In the genomic region with DNA sequence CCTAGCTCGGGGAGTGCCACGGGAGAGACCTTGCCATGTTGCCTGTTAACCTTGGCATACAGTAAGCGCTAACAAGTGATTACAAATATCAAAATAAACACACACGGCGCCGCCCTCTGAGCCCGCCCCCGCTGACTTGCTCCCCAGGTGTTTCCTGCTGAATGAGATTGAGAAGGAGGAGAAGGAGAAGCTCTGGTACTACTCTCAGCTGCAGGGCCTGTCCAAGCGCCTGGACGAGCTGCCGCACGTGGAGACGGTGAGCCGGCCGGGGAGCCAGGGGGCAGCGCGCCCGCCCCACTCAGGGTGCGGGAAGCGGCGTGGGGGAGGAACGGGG, we compare ENCODE assay signal across 13 cellular contexts. TPM values are rescaled to one million over a fixed set of nuclear protein-coding genes. Genes with fewer than 3 reads are reported as not detected.
DNase-seq lines count a peak whose midpoint lies in the region; ATAC-seq and TF ChIP-seq lines count a peak whose summit lies in the region.
"Had no signal": no experiment of that assay in that cellular context is flagged by ENCODE, and none has a peak within 500 bp of the region (broad histone marks: within the 10 kb centered on the region; RNA-seq: fewer than 3 reads in every experiment).

No MANE protein-coding gene starts in this region.

- 0 out of 2 replicates have a peak, but pooled peaks cover 2% of the 10 kb centered on the region for H3K27me3 ChIP-seq in Karpas-422 (ENCODE audit: low read length)

- H3K4me3 Mint-ChIP-seq in T-helper 17 cell, result peak overlapping the region; percentile 61

- no peak overlapping the region for H2AFZ ChIP-seq in Karpas-422 (ENCODE audit: low read length)

- H3K27ac ChIP-seq in Karpas-422 (ENCODE audit: low read length), result no peak overlapping the region
- H3K27ac ChIP-seq: gastroesophageal sphincter, psoas muscle had no signal

- H3K4me1 Mint-ChIP-seq in T-helper 17 cell, result peaks cover 15% of the 10 kb centered on the region

- H3K36me3 ChIP-seq in Karpas-422 (ENCODE audit: insufficient read depth, low read length), result no peaks in the 10 kb centered on the region

- H3K36me3 Mint-ChIP-seq in T-helper 17 cell (ENCODE audit: low read depth), result peaks cover 7% of the 10 kb centered on the region

- H3K9me2 ChIP-seq in Karpas-422 (replicated peaks; ENCODE audit: insufficient read depth, low read length), result no peaks in the 10 kb centered on the region

- ATAC-seq in T-helper 17 cell, result peak; percentile 12
- no peak for ATAC-seq in GM21786 (IDR thresholded peaks at IDR 0.05; ENCODE audit: unreplicated experiment)
- no peak for ATAC-seq in GM21526 (IDR thresholded peaks at IDR 0.05; ENCODE audit: low FRiP score, unreplicated experiment)
- ATAC-seq in SK-N-SH treated with all-trans-retinoic acid at 6 μM for 48 hours, result no peak

- peak; percentile 49 for DNase-seq in COLO668 (lab: John Stamatoyannopoulos, UW; ENCODE audit: unreplicated experiment)
- no peak for DNase-seq in Karpas-422
- no peak for DNase-seq in T-helper 17 cell
- no peak for DNase-seq in DMS79 (lab: John Stamatoyannopoulos, UW)
- DNase-seq: cortex of kidney had no signal

- no peak overlapping the region for H3K4me3 ChIP-seq in Karpas-422 (ENCODE audit: low read length)
- H3K4me3 ChIP-seq in iPS-18c (ENCODE audit: insufficient read depth, low read depth, low read length), result peak overlapping the region; percentile 20; the same call in 1 of the 2 replicates
- H3K4me3 ChIP-seq: gastroesophageal sphincter, psoas muscle had no signal

- no peaks in the 10 kb centered on the region for H3K79me2 ChIP-seq in Karpas-422 (ENCODE audit: low read length)

- H3K9ac ChIP-seq in Karpas-422 (ENCODE audit: low read length), result no peak overlapping the region

- H3K27me3 Mint-ChIP-seq in T-helper 17 cell, result peaks cover 30% of the 10 kb centered on the region

- H3K27ac Mint-ChIP-seq in T-helper 17 cell, result no peak overlapping the region
- H3K27ac Mint-ChIP-seq: activated naive CD4-positive, alpha-beta T cell treated with anti-CD3 and anti-CD28 coated beads, Interleukin-2, amount 50 U/mL, for 72 hours had no signal

- H3K9me3 ChIP-seq in Karpas-422 (ENCODE audit: low read length) (no peaks in the 10 kb centered on the region), T-helper 17 cell (ENCODE audit: control insufficient read depth, low read length, poor library complexity, severe bottlenecking) (no peaks in the 10 kb centered on the region), iPS-18c (ENCODE audit: control insufficient read depth, insufficient read depth, low read length) (peaks cover 2% of the 10 kb centered on the region)
- H3K9me3 ChIP-seq: Caco-2, gastroesophageal sphincter, psoas muscle had no signal

- peaks cover 8% of the 10 kb centered on the region for H3K4me1 ChIP-seq in Karpas-422 (ENCODE audit: low read length)
- H3K4me1 ChIP-seq: Caco-2, psoas muscle had no signal

- H3K4me2 ChIP-seq in Karpas-422 (ENCODE audit: low read depth, low read length, poor library complexity, severe bottlenecking), result peak overlapping the region; percentile 29

- peaks cover 7% of the 10 kb centered on the region; the same call in 1 of the 2 replicates for H4K20me1 ChIP-seq in Karpas-422 (ENCODE audit: insufficient read depth, low read depth, low read length)

TF ChIP-seq in SK-N-SH treated with all-trans-retinoic acid at 6 μM for 48 hours, 23 proteins besides CTCF, POLR2A, EP300 and RAD21:
- TF ChIP-seq, protein P1, sequence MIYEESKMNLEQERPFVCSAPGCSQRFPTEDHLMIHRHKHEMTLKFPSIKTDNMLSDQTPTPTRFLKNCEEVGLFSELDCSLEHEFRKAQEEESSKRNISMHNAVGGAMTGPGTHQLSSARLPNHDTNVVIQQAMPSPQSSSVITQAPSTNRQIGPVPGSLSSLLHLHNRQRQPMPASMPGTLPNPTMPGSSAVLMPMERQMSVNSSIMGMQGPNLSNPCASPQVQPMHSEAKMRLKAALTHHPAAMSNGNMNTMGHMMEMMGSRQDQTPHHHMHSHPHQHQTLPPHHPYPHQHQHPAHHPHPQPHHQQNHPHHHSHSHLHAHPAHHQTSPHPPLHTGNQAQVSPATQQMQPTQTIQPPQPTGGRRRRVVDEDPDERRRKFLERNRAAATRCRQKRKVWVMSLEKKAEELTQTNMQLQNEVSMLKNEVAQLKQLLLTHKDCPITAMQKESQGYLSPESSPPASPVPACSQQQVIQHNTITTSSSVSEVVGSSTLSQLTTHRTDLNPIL (CRISPR knock-in tag; IDR thresholded peaks at IDR 0.05; ENCODE audit: low read depth), result no peak
- TF ChIP-seq SNAI2 (CRISPR knock-in tag; IDR thresholded peaks at IDR 0.05) (no peak), BACH2 (CRISPR knock-in tag; IDR thresholded peaks at IDR 0.05; ENCODE audit: borderline replicate concordance) (no peak), ZFP30 (CRISPR knock-in tag; IDR thresholded peaks at IDR 0.05) (no peak), ZNF565 (CRISPR knock-in tag; conservative IDR thresholded peaks at IDR 0.05; ENCODE audit: low read depth) (no peak), TOX (CRISPR knock-in tag; IDR thresholded peaks at IDR 0.05; ENCODE audit: borderline replicate concordance) (no peak), ISL1 (CRISPR knock-in tag; IDR thresholded peaks at IDR 0.05) (no peak), CSDC2 (CRISPR knock-in tag; IDR thresholded peaks at IDR 0.05) (no peak), ZFP3 (CRISPR knock-in tag; IDR thresholded peaks at IDR 0.05) (no peak), RARB (CRISPR knock-in tag; IDR thresholded peaks at IDR 0.05) (no peak), OSR1 (CRISPR knock-in tag; IDR thresholded peaks at IDR 0.05) (no peak), ESRRG (CRISPR knock-in tag; IDR thresholded peaks at IDR 0.05) (no peak), ZNF70 (CRISPR knock-in tag; IDR thresholded peaks at IDR 0.05) (no peak), ZC3H10 (CRISPR knock-in tag; IDR thresholded peaks at IDR 0.05) (no peak), ARNTL (CRISPR knock-in tag; IDR thresholded peaks at IDR 0.05; ENCODE audit: borderline replicate concordance, low read depth) (no peak), PPARA (CRISPR knock-in tag; IDR thresholded peaks at IDR 0.05; ENCODE audit: borderline replicate concordance) (no peak), TCF4 (CRISPR knock-in tag; IDR thresholded peaks at IDR 0.05; ENCODE audit: borderline replicate concordance) (no peak)
- TF ChIP-seq, protein P2, sequence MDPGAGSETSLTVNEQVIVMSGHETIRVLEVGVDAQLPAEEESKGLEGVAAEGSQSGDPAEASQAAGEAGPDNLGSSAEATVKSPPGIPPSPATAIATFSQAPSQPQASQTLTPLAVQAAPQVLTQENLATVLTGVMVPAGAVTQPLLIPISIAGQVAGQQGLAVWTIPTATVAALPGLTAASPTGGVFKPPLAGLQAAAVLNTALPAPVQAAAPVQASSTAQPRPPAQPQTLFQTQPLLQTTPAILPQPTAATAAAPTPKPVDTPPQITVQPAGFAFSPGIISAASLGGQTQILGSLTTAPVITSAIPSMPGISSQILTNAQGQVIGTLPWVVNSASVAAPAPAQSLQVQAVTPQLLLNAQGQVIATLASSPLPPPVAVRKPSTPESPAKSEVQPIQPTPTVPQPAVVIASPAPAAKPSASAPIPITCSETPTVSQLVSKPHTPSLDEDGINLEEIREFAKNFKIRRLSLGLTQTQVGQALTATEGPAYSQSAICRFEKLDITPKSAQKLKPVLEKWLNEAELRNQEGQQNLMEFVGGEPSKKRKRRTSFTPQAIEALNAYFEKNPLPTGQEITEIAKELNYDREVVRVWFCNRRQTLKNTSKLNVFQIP (CRISPR knock-in tag; IDR thresholded peaks at IDR 0.05; ENCODE audit: borderline replicate concordance, low read depth), result no peak
- TF ChIP-seq, protein P3, sequence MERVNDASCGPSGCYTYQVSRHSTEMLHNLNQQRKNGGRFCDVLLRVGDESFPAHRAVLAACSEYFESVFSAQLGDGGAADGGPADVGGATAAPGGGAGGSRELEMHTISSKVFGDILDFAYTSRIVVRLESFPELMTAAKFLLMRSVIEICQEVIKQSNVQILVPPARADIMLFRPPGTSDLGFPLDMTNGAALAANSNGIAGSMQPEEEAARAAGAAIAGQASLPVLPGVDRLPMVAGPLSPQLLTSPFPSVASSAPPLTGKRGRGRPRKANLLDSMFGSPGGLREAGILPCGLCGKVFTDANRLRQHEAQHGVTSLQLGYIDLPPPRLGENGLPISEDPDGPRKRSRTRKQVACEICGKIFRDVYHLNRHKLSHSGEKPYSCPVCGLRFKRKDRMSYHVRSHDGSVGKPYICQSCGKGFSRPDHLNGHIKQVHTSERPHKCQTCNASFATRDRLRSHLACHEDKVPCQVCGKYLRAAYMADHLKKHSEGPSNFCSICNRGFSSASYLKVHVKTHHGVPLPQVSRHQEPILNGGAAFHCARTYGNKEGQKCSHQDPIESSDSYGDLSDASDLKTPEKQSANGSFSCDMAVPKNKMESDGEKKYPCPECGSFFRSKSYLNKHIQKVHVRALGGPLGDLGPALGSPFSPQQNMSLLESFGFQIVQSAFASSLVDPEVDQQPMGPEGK (CRISPR knock-in tag; IDR thresholded peaks at IDR 0.05; ENCODE audit: borderline replicate concordance), result no peak
- TF ChIP-seq, protein P4, sequence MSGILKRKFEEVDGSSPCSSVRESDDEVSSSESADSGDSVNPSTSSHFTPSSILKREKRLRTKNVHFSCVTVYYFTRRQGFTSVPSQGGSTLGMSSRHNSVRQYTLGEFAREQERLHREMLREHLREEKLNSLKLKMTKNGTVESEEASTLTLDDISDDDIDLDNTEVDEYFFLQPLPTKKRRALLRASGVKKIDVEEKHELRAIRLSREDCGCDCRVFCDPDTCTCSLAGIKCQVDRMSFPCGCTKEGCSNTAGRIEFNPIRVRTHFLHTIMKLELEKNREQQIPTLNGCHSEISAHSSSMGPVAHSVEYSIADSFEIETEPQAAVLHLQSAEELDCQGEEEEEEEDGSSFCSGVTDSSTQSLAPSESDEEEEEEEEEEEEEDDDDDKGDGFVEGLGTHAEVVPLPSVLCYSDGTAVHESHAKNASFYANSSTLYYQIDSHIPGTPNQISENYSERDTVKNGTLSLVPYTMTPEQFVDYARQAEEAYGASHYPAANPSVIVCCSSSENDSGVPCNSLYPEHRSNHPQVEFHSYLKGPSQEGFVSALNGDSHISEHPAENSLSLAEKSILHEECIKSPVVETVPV (CRISPR knock-in tag; IDR thresholded peaks at IDR 0.05), result no peak

RNA-seq across cellular contexts. Expression of a gene that starts 5.0 kb away (rescaled TPM):
- total RNA-seq in Karpas-422 (2014; rRNA removed; shearing (Covaris generic); ENCODE audit: low replicate concordance), result 1.1 and 2.8 TPM in 2 replicates
- total RNA-seq in T-helper 17 cell, result under 1 TPM; 0.07 to 0.44 TPM

RNA-seq across cellular contexts. Expression of a gene that starts 16.8 kb away (rescaled TPM):
- 2,088 and 3,414 TPM in 2 replicates for total RNA-seq in Karpas-422 (2014; rRNA removed; shearing (Covaris generic); ENCODE audit: low replicate concordance)
- total RNA-seq in T-helper 17 cell, result 1,000 to 10,000 TPM; 1,653 to 1,678 TPM

RNA-seq across cellular contexts. Expression of a gene that starts 24.0 kb away (rescaled TPM):
- 26.4 and 62.2 TPM in 2 replicates for total RNA-seq in Karpas-422 (2014; rRNA removed; shearing (Covaris generic); ENCODE audit: low replicate concordance)
- 10 to 100 TPM; 24.3 to 29.0 TPM for total RNA-seq in T-helper 17 cell

RNA-seq across cellular contexts. Expression of a gene that starts 35.2 kb away (rescaled TPM):
- 2.0 and 5.0 TPM in 2 replicates for total RNA-seq in Karpas-422 (2014; rRNA removed; shearing (Covaris generic); ENCODE audit: low replicate concordance)
- total RNA-seq in T-helper 17 cell, result 1 to 10 TPM; 3.3 to 4.5 TPM

RNA-seq across cellular contexts. Expression of a gene that starts 36.0 kb away (rescaled TPM):
- total RNA-seq in Karpas-422 (2014; rRNA removed; shearing (Covaris generic); ENCODE audit: low replicate concordance), result 1.3 and 1.5 TPM in 2 replicates
- total RNA-seq in T-helper 17 cell, result 1 to 10 TPM; 1.8 to 2.3 TPM
